8 cellular contexts compared by ENCODE assay signal in the genomic region with DNA sequence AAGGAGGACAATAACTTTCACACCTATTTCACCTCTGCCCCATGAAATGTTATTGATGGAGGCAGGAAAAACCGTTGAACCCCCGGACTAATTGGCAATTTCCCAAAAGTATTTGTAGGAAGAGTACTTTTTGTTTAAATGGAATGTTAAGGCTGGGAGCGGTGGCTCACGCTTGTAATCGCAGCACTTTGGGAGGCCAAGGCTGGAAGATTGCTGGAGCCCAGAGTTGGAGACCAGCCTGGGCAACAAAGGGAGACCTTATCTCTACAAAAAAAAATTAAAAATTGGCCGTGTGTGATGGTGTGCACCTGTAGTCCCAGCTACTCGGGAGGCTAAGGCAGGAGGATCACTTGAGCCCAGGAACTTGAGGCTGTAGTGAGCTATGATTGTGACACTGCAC. TPM values are rescaled to one million over a fixed set of nuclear protein-coding genes. Genes with fewer than 3 reads are reported as not detected.
DNase-seq lines count a peak whose midpoint lies in the region; ATAC-seq, FAIRE-seq and TF ChIP-seq lines count a peak whose summit lies in the region.
"Had no signal": no experiment of that assay in that cellular context is flagged by ENCODE, and none has a peak within 500 bp of the region (broad histone marks: within the 10 kb centered on the region; RNA-seq: fewer than 3 reads in every experiment).

No MANE protein-coding gene starts in this region.

- H3K27me3 ChIP-seq in keratinocyte (ENCODE audit: control insufficient read depth, extremely low read depth, insufficient read depth, low read length): no peaks in the 10 kb centered on the region

- no peaks in the 10 kb centered on the region for H3K79me2 ChIP-seq in keratinocyte (ENCODE audit: control insufficient read depth, insufficient read depth, low read length)

- TF ChIP-seq CTCF in keratinocyte (optimal IDR thresholded peaks at IDR 0.05 in 1 of 3, IDR thresholded peaks at IDR 0.05 in 1 of 3, conservative IDR thresholded peaks at IDR 0.05 in 1 of 3; ENCODE audit: extremely low read depth in 1 of 3, insufficient read depth in 2 of 3, low read length in 3 of 3): no peak

- no peak overlapping the region for H3K9ac ChIP-seq in keratinocyte (ENCODE audit: control insufficient read depth, extremely low read depth, insufficient read depth, low read length)

- H3K4me2 ChIP-seq in keratinocyte (ENCODE audit: control insufficient read depth, extremely low read depth, insufficient read depth, low read depth, low read length): peak overlapping the region; percentile 59

- H4K20me1 ChIP-seq in keratinocyte (ENCODE audit: control insufficient read depth, extremely low read depth, insufficient read depth, low read length): no peaks in the 10 kb centered on the region

- peaks cover 2% of the 10 kb centered on the region for H3K36me3 Mint-ChIP-seq in IgD-negative memory B cell
- peaks cover 0 to 5% of the 10 kb centered on the region in 2 donors for H3K36me3 Mint-ChIP-seq in activated naive CD4-positive, alpha-beta T cell treated with anti-CD3 and anti-CD28 coated beads, Interleukin-2, amount 50 U/mL, for 72 hours

- peak overlapping the region in 2 of 3 donors; percentile 92 to 97 for H3K27ac Mint-ChIP-seq in IgD-negative memory B cell
- peak overlapping the region; percentile 95 to 96 for H3K27ac Mint-ChIP-seq in activated naive CD4-positive, alpha-beta T cell treated with anti-CD3 and anti-CD28 coated beads, Interleukin-2, amount 50 U/mL, for 72 hours
- peak overlapping the region; percentile 96 to 99 for H3K27ac Mint-ChIP-seq in stimulated activated naive CD8-positive, alpha-beta T cell treated with anti-CD3 and anti-CD28 coated beads, Interleukin-15, amount 100 ng/mL, for 72 hours

- no peak for ATAC-seq in activated naive CD4-positive, alpha-beta T cell treated with anti-CD3 and anti-CD28 coated beads, Interleukin-2, amount 50 U/mL, for 72 hours
- no peak for ATAC-seq in stimulated activated naive CD8-positive, alpha-beta T cell treated with anti-CD3 and anti-CD28 coated beads, Interleukin-15, amount 100 ng/mL, for 72 hours
- no peak for ATAC-seq in HG02973 (IDR thresholded peaks at IDR 0.05; ENCODE audit: unreplicated experiment)
- ATAC-seq in GM21723 (IDR thresholded peaks at IDR 0.05; ENCODE audit: unreplicated experiment): no peak

- H3K9me3 Mint-ChIP-seq in IgD-negative memory B cell: peaks cover 0 to 11% (median 1%) of the 10 kb centered on the region in 3 donors
- H3K9me3 Mint-ChIP-seq in activated naive CD4-positive, alpha-beta T cell treated with anti-CD3 and anti-CD28 coated beads, Interleukin-2, amount 50 U/mL, for 72 hours: peaks cover 0 to 5% of the 10 kb centered on the region in 2 donors
- H3K9me3 Mint-ChIP-seq in stimulated activated naive CD8-positive, alpha-beta T cell treated with anti-CD3 and anti-CD28 coated beads, Interleukin-15, amount 100 ng/mL, for 72 hours: peaks cover 3 to 6% of the 10 kb centered on the region in 2 donors

- dilution Hi-C loops in keratinocyte (cut with MboI; ENCODE audit: extremely low pct_ligation_motif_present, low sequenced_read_pairs): no loop called here

- H3K36me3 ChIP-seq in keratinocyte (ENCODE audit: control insufficient read depth in 2 of 2, extremely low read depth in 1 of 2, insufficient read depth in 2 of 2, low read length in 2 of 2): no peaks in the 10 kb centered on the region

- peak overlapping the region; percentile 93 for H2AFZ ChIP-seq in keratinocyte (ENCODE audit: control insufficient read depth, low read length)

- no peaks in the 10 kb centered on the region for H3K27me3 Mint-ChIP-seq in IgD-negative memory B cell
- no peaks in the 10 kb centered on the region for H3K27me3 Mint-ChIP-seq in stimulated activated naive CD8-positive, alpha-beta T cell treated with anti-CD3 and anti-CD28 coated beads, Interleukin-15, amount 100 ng/mL, for 72 hours

- H3K4me3 Mint-ChIP-seq in IgD-negative memory B cell: peak overlapping the region; percentile 95 to 99 (median 97)
- H3K4me3 Mint-ChIP-seq in stimulated activated naive CD8-positive, alpha-beta T cell treated with anti-CD3 and anti-CD28 coated beads, Interleukin-15, amount 100 ng/mL, for 72 hours: peak overlapping the region; percentile 89

- H3K4me1 Mint-ChIP-seq in IgD-negative memory B cell: peaks cover 12 to 16% (median 13%) of the 10 kb centered on the region in 3 donors
- H3K4me1 Mint-ChIP-seq in stimulated activated naive CD8-positive, alpha-beta T cell treated with anti-CD3 and anti-CD28 coated beads, Interleukin-15, amount 100 ng/mL, for 72 hours: peaks cover 16% of the 10 kb centered on the region

- no peak for DNase-seq in activated naive CD4-positive, alpha-beta T cell treated with anti-CD3 and anti-CD28 coated beads, Interleukin-2, amount 50 U/mL, for 72 hours (ENCODE audit: low spot score in 2 of 2)
- DNase-seq in keratinocyte (ENCODE audit: low read depth, low spot score) (no peak), middle frontal gyrus (ENCODE audit: extremely low spot score, low spot score) (no peak)
- DNase-seq in stimulated activated naive CD8-positive, alpha-beta T cell treated with anti-CD3 and anti-CD28 coated beads, Interleukin-15, amount 100 ng/mL, for 72 hours: no peak

- no peak overlapping the region for H3K27ac ChIP-seq in keratinocyte (ENCODE audit: control insufficient read depth, insufficient read depth, low read length)

- H3K4me3 ChIP-seq in keratinocyte (ENCODE audit: control insufficient read depth in 2 of 3, extremely low read depth in 1 of 3, insufficient read depth in 2 of 3, low read depth in 1 of 3, low read length in 3 of 3): peak overlapping the region in 1 of 3 experiments; percentile 66

- H3K9me1 ChIP-seq in keratinocyte (ENCODE audit: control insufficient read depth, extremely low read depth, insufficient read depth, low read length): no peaks in the 10 kb centered on the region

- no peak for FAIRE-seq in keratinocyte (lab: Jason Lieb, UNC)
- FAIRE-seq: colon had no signal

- peaks cover 14% of the 10 kb centered on the region for H3K4me1 ChIP-seq in keratinocyte (ENCODE audit: control insufficient read depth, extremely low read depth, insufficient read depth, low read length)

- no peaks in the 10 kb centered on the region for H3K9me3 ChIP-seq in keratinocyte (ENCODE audit: control insufficient read depth, low read depth, low read length)

RNA-seq across cellular contexts. Expression of a gene that starts 26.0 kb away (rescaled TPM):
- polyA plus RNA-seq in IgD-negative memory B cell (20.3 TPM), keratinocyte (32.4 to 46.8 TPM (median 34.8 TPM) in 3 replicates)
- total RNA-seq in activated naive CD4-positive, alpha-beta T cell treated with anti-CD3 and anti-CD28 coated beads, Interleukin-2, amount 50 U/mL, for 72 hours: 10 to 100 TPM; 18.8 to 25.8 TPM
- 34.8 TPM for polyA plus RNA-seq in keratinocyte (2011; ENCODE audit: low read depth)
- 12.6 and 17.5 TPM in 2 replicates for polyA plus RNA-seq in keratinocyte (2011; cell fraction: cytosol; rRNA removed)
- polyA plus RNA-seq in keratinocyte (2011; cell fraction: nucleus; rRNA removed): 48.0 and 56.0 TPM in 2 replicates
- polyA plus RNA-seq in keratinocyte (2012; ENCODE audit: low replicate concordance): 20.2 and 29.9 TPM in 2 replicates
- polyA minus RNA-seq in keratinocyte: 40.7 to 84.1 TPM (median 56.1 TPM) in 3 replicates
- polyA minus RNA-seq in keratinocyte (2011; cell fraction: cytosol; rRNA and poly(A)+ RNA removed): 19.4 TPM
- 62.6 and 104 TPM in 2 replicates for polyA minus RNA-seq in keratinocyte (2011; cell fraction: nucleus; rRNA and poly(A)+ RNA removed)
